Comparison of ENCODE assay signal across 8 cellular contexts in the genomic region with DNA sequence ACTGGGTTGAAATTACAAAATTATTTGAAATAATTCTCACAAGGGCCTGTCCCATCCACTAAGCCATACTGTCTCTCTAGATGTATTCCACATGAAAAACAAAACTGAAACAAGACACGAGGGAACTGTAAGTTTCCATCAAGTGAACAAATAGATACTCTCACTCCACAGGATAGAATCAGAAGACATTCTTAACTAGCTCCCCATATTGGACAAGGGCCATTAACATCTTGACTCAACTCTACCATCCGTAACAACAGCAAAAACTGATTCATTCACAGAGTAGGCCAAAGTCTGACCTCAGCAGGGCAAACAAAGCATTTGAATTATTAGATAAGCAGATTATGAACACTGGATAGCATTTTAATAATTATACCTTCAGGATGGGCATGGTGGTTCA. TPM values are rescaled to one million over a fixed set of nuclear protein-coding genes. Genes with fewer than 3 reads are reported as not detected.
DNase-seq lines count a peak whose midpoint lies in the region; ATAC-seq and TF ChIP-seq lines count a peak whose summit lies in the region.

No MANE protein-coding gene starts in this region.

- H3K4me1 ChIP-seq in adipocyte (ENCODE audit: control insufficient read depth, insufficient read depth, low read length) (peaks cover 26% of the 10 kb centered on the region), foreskin keratinocyte (no peaks in the 10 kb centered on the region)

- DNase-seq in GM12865 (ENCODE audit: low read depth) (peak; percentile 51), adipocyte (ENCODE audit: low read depth) (peak; percentile 47), omental fat pad (ENCODE audit: low spot score) (no peak), HuH-7 (ENCODE audit: low spot score) (no peak), NCI-H1048 (lab: John Stamatoyannopoulos, UW) (no peak), foreskin keratinocyte (no peak), SIG-M5 (lab: John Stamatoyannopoulos, UW) (no peak)

- no peaks in the 10 kb centered on the region for H3K9me3 ChIP-seq in adipocyte (ENCODE audit: control insufficient read depth, low read length)

- no peak for TF ChIP-seq CTCF in GM12865 (IDR thresholded peaks at IDR 0.05; ENCODE audit: insufficient read depth, low read depth, low read length, missing control alignments)
- no peak for TF ChIP-seq CTCF in omental fat pad (IDR thresholded peaks at IDR 0.05)
- TF ChIP-seq CTCF in foreskin keratinocyte (conservative IDR thresholded peaks at IDR 0.05) = no peak

- H3K27ac ChIP-seq in foreskin keratinocyte = no peak overlapping the region

- ATAC-seq in HG02610 (IDR thresholded peaks at IDR 0.05; ENCODE audit: unreplicated experiment) (peak; percentile 73), omental fat pad (ENCODE audit: low FRiP score) (peak; percentile 77), foreskin keratinocyte (no peak)

- H3K27me3 ChIP-seq in adipocyte (replicated peaks; ENCODE audit: control insufficient read depth, insufficient read depth, low read length) = no peaks in the 10 kb centered on the region
- no peaks in the 10 kb centered on the region for H3K27me3 ChIP-seq in foreskin keratinocyte

- H3K9ac ChIP-seq in adipocyte (ENCODE audit: low read length) = no peak overlapping the region

- H3K4me3 ChIP-seq in GM12865 (ENCODE audit: low read depth, low read length) = no peak overlapping the region
- peak overlapping the region; percentile 12 for H3K4me3 ChIP-seq in adipocyte (ENCODE audit: low read length)

- peaks cover 20% of the 10 kb centered on the region for H3K36me3 ChIP-seq in adipocyte (ENCODE audit: control insufficient read depth, insufficient read depth, low read length, severe bottlenecking)

RNA-seq across cellular contexts. Expression of a gene that starts 29.1 kb away (rescaled TPM):
- 10 to 100 TPM; 57.2 to 92.6 (median 85.7) TPM for total RNA-seq in omental fat pad
- total RNA-seq in foreskin keratinocyte = 50.2 and 55.0 TPM in 2 replicates
- 27.3 and 27.5 TPM in 2 replicates for polyA plus RNA-seq in foreskin keratinocyte

Comparison
In these comparisons a context has a peak if more than half of its experiments do, and no peak if none do; other contexts are left out.
1. DNase-seq: peak in GM12865 (single experiment) and adipocyte (single experiment); none in omental fat pad (single experiment), HuH-7 (single experiment), NCI-H1048 (single experiment), foreskin keratinocyte (0 of 2) and SIG-M5 (single experiment).